ENCODE assay signal across 1 cellular context in the genomic region with DNA sequence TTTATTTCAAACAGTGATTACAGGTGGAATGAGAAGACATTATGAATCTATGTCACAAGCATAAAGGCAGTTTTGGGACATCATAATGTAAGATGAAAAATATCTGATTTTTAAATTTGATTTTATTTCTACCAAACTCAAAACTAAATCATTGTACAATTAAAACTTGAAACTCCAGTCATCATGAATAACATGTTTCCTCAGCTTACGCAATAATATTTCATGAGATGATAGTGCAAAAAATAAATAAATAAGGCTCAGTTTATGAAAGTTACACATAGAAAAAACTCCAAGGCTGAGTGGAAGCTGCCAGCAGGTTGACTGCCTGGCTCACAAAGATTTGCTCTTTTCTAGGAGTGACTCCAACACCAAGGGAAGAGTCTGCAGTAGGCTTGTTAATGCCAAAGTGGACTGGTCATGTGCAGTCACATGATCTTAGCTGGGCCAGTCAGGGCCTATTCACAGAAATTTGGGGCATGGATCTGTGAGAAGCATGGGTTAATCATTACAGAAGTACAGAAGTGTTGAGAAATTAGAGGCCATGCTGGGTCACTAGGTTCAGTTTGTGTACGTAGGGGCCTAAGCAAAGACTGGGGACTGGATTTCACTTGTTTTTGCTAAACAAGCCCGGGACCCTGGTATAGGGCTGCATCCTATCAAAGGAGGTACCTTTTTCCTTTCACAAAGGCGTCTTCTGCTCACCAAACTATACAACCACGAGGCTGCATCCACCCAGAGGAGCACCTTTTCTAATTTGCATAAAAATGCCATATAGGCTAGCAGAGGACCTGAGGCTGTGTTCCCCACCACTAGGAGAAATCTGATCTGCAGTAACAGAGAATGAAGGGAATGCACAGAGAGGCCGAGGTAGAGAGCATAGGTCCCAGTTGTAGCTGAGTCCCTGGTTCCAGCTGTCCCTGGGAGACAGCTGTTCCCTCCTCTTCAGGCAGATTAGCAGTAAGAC.
TF ChIP-seq lines count a peak whose summit lies in the region.

No MANE protein-coding gene starts in this region.

TF ChIP-seq in HepG2, 621 proteins besides CTCF, POLR2A, EP300 and RAD21 (continued from another document and continues in another):
- TF ChIP-seq MIER3 (CRISPR knock-in tag; IDR thresholded peaks at IDR 0.05; ENCODE audit: borderline replicate concordance) (peak; percentile 81; the same call in 1 of the 2 replicates), NFIC (IDR thresholded peaks at IDR 0.05; ENCODE audit: low read length) (peak; percentile 61; the same call in 1 of the 2 replicates), KMT2B (CRISPR knock-in tag; IDR thresholded peaks at IDR 0.05) (peak; percentile 45; the same call in 1 of the 2 replicates), KLF6 (CRISPR knock-in tag; IDR thresholded peaks at IDR 0.05) (no peak), BHLHE40 (IDR thresholded peaks at IDR 0.05; ENCODE audit: low read length) (peak; percentile 48; the same call in 1 of the 2 replicates), SKIL (CRISPR knock-in tag; IDR thresholded peaks at IDR 0.05; ENCODE audit: borderline replicate concordance) (0 out of 2 replicates have a peak, but pooled peaks have one; percentile 21), ZXDC (CRISPR knock-in tag; IDR thresholded peaks at IDR 0.05) (no peak), KDM2A (CRISPR knock-in tag; IDR thresholded peaks at IDR 0.05; ENCODE audit: borderline replicate concordance, low read depth) (no peak), SALL1 (CRISPR knock-in tag; IDR thresholded peaks at IDR 0.05) (peak; percentile 64), CREM (IDR thresholded peaks at IDR 0.05) (0 out of 2 replicates have a peak, but pooled peaks have one; percentile 32), CREM (CRISPR knock-in tag; IDR thresholded peaks at IDR 0.05) (no peak), NCOR1 (IDR thresholded peaks at IDR 0.05; ENCODE audit: borderline replicate concordance, low read length) (peak; percentile 82; the same call in 1 of the 2 replicates), ZNF670 (CRISPR knock-in tag; IDR thresholded peaks at IDR 0.05; ENCODE audit: borderline replicate concordance) (0 out of 2 replicates have a peak, but pooled peaks have one; percentile 46), SMC3 (IDR thresholded peaks at IDR 0.05; ENCODE audit: low read length) (peak; percentile 25; the same call in 1 of the 2 replicates), HNF1B (CRISPR knock-in tag; IDR thresholded peaks at IDR 0.05) (peak; percentile 96), ZNF232 (CRISPR knock-in tag; IDR thresholded peaks at IDR 0.05; ENCODE audit: borderline replicate concordance) (peak; percentile 58; the same call in 1 of the 2 replicates), TCF7 (IDR thresholded peaks at IDR 0.05; ENCODE audit: low read depth) (peak; percentile 43; the same call in 1 of the 2 replicates), ZNF292 (CRISPR knock-in tag; IDR thresholded peaks at IDR 0.05; ENCODE audit: borderline replicate concordance, low read depth) (peak; percentile 83; the same call in 1 of the 2 replicates), POGZ (CRISPR knock-in tag; IDR thresholded peaks at IDR 0.05) (peak; percentile 99), ZNF337 (CRISPR knock-in tag; IDR thresholded peaks at IDR 0.05; ENCODE audit: borderline replicate concordance, low read depth) (0 out of 2 replicates have a peak, but pooled peaks have one; percentile 74), GTF3A (CRISPR knock-in tag; conservative IDR thresholded peaks at IDR 0.05) (no peak), ELF3 (CRISPR knock-in tag; IDR thresholded peaks at IDR 0.05) (peak; percentile 49; the same call in 1 of the 2 replicates), KLF16 (CRISPR knock-in tag; IDR thresholded peaks at IDR 0.05) (peak in 1 of 2 experiments; percentile 88; a peak in 2 of 4 replicates), SAP130 (CRISPR knock-in tag; IDR thresholded peaks at IDR 0.05; ENCODE audit: low read depth) (peak; percentile 69), HOXA3 (CRISPR knock-in tag; IDR thresholded peaks at IDR 0.05) (peak; percentile 52; the same call in 1 of the 2 replicates), ERF (CRISPR knock-in tag; IDR thresholded peaks at IDR 0.05) (peak; percentile 67; the same call in 1 of the 2 replicates), MXD4 (CRISPR knock-in tag; IDR thresholded peaks at IDR 0.05) (peak; percentile 53), FOXO1 (CRISPR knock-in tag; IDR thresholded peaks at IDR 0.05) (peak; percentile 91), ZNF503 (CRISPR knock-in tag; IDR thresholded peaks at IDR 0.05) (peak; percentile 89)
- TF ChIP-seq, protein P1, sequence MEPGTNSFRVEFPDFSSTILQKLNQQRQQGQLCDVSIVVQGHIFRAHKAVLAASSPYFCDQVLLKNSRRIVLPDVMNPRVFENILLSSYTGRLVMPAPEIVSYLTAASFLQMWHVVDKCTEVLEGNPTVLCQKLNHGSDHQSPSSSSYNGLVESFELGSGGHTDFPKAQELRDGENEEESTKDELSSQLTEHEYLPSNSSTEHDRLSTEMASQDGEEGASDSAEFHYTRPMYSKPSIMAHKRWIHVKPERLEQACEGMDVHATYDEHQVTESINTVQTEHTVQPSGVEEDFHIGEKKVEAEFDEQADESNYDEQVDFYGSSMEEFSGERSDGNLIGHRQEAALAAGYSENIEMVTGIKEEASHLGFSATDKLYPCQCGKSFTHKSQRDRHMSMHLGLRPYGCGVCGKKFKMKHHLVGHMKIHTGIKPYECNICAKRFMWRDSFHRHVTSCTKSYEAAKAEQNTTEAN (CRISPR knock-in tag; conservative IDR thresholded peaks at IDR 0.05): 0 out of 2 replicates have a peak, but pooled peaks have one; percentile 65
- TF ChIP-seq, protein P2, sequence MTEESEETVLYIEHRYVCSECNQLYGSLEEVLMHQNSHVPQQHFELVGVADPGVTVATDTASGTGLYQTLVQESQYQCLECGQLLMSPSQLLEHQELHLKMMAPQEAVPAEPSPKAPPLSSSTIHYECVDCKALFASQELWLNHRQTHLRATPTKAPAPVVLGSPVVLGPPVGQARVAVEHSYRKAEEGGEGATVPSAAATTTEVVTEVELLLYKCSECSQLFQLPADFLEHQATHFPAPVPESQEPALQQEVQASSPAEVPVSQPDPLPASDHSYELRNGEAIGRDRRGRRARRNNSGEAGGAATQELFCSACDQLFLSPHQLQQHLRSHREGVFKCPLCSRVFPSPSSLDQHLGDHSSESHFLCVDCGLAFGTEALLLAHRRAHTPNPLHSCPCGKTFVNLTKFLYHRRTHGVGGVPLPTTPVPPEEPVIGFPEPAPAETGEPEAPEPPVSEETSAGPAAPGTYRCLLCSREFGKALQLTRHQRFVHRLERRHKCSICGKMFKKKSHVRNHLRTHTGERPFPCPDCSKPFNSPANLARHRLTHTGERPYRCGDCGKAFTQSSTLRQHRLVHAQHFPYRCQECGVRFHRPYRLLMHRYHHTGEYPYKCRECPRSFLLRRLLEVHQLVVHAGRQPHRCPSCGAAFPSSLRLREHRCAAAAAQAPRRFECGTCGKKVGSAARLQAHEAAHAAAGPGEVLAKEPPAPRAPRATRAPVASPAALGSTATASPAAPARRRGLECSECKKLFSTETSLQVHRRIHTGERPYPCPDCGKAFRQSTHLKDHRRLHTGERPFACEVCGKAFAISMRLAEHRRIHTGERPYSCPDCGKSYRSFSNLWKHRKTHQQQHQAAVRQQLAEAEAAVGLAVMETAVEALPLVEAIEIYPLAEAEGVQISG (CRISPR knock-in tag; IDR thresholded peaks at IDR 0.05): peak; percentile 59; the same call in 1 of the 2 replicates
- TF ChIP-seq, protein P3, sequence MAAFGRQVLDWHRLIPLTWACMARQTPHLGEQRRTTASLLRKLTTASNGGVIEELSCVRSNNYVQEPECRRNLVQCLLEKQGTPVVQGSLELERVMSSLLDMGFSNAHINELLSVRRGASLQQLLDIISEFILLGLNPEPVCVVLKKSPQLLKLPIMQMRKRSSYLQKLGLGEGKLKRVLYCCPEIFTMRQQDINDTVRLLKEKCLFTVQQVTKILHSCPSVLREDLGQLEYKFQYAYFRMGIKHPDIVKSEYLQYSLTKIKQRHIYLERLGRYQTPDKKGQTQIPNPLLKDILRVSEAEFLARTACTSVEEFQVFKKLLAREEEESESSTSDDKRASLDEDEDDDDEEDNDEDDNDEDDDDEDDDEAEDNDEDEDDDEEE (CRISPR knock-in tag; IDR thresholded peaks at IDR 0.05): no peak
- TF ChIP-seq, protein P4, sequence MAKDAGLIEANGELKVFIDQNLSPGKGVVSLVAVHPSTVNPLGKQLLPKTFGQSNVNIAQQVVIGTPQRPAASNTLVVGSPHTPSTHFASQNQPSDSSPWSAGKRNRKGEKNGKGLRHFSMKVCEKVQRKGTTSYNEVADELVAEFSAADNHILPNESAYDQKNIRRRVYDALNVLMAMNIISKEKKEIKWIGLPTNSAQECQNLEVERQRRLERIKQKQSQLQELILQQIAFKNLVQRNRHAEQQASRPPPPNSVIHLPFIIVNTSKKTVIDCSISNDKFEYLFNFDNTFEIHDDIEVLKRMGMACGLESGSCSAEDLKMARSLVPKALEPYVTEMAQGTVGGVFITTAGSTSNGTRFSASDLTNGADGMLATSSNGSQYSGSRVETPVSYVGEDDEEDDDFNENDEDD (CRISPR knock-in tag; IDR thresholded peaks at IDR 0.05; ENCODE audit: borderline replicate concordance): no peak
- TF ChIP-seq, protein P5, sequence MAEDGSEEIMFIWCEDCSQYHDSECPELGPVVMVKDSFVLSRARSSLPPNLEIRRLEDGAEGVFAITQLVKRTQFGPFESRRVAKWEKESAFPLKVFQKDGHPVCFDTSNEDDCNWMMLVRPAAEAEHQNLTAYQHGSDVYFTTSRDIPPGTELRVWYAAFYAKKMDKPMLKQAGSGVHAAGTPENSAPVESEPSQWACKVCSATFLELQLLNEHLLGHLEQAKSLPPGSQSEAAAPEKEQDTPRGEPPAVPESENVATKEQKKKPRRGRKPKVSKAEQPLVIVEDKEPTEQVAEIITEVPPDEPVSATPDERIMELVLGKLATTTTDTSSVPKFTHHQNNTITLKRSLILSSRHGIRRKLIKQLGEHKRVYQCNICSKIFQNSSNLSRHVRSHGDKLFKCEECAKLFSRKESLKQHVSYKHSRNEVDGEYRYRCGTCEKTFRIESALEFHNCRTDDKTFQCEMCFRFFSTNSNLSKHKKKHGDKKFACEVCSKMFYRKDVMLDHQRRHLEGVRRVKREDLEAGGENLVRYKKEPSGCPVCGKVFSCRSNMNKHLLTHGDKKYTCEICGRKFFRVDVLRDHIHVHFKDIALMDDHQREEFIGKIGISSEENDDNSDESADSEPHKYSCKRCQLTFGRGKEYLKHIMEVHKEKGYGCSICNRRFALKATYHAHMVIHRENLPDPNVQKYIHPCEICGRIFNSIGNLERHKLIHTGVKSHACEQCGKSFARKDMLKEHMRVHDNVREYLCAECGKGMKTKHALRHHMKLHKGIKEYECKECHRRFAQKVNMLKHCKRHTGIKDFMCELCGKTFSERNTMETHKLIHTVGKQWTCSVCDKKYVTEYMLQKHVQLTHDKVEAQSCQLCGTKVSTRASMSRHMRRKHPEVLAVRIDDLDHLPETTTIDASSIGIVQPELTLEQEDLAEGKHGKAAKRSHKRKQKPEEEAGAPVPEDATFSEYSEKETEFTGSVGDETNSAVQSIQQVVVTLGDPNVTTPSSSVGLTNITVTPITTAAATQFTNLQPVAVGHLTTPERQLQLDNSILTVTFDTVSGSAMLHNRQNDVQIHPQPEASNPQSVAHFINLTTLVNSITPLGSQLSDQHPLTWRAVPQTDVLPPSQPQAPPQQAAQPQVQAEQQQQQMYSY (CRISPR knock-in tag; IDR thresholded peaks at IDR 0.05): peak; percentile 94
